8 cellular contexts compared by ENCODE assay signal in the genomic region with DNA sequence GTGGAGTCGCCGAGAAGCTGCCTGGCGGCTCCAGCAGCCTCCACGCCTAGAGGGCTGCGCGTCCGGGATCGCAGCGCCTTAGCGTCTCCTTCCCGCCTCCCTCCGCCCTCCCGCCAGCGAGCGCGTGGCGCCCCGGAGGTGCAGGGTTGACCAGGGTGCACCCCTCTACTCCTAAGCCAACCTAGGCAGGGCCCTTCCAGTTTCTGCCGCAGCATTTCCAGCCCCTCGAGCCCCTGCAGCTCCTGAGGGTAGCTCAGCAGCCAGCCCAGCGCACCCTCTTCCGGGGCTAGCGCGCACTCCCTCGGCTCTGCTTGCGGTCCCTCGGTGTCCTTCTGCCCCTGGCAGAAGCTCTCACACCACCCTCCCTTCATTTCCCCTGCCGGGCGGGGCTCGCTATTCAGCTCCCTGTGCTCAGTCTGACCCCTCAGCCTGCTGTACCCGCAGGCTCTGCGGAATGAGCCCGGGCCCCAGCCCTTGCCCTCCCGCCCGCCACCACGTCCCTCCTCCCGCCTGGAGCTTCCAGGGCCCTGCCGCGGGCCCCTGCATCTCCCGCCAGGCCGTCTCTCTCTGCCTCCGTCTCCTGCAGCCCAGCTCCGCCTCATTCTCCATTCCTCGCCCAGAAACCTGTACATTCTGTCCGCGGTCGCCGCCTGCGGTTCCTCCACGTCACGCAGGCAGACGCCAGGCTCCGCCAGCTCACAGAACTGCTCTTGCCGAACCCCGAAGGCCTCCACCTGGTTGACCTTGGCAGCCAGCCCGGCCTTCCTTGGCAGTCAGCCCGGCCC.
DNase-seq lines count a peak whose midpoint lies in the region; ATAC-seq, FAIRE-seq and TF ChIP-seq lines count a peak whose summit lies in the region.

No MANE protein-coding gene starts in this region.

- H3K27ac ChIP-seq in C4-2B, result peak overlapping the region; percentile 87
- peak overlapping the region; percentile 88 for H3K27ac ChIP-seq in RWPE1
- no peak overlapping the region for H3K27ac ChIP-seq in K562 (ENCODE audit: extremely low read depth, low read depth, low read length)
- H3K27ac ChIP-seq in uterus, result peak overlapping the region; percentile 67

- peak; percentile 50 for TF ChIP-seq CTCF in C4-2B (conservative IDR thresholded peaks at IDR 0.05)
- TF ChIP-seq CTCF in RWPE1 (conservative IDR thresholded peaks at IDR 0.05; ENCODE audit: low read depth), result 0 out of 2 replicates have a peak, but pooled peaks have one; percentile 17
- no peak for TF ChIP-seq CTCF in K562 (IDR thresholded peaks at IDR 0.05 in 2 of 3, conservative IDR thresholded peaks at IDR 0.05 in 1 of 3; ENCODE audit: insufficient read depth in 2 of 3, low read depth in 1 of 3, low read length in 3 of 3)
- TF ChIP-seq CTCF in uterus (IDR thresholded peaks at IDR 0.05), result peak in 3 of 4 experiments; percentile 8 to 37 (median 28)

- no TSS peak for BruUV-seq in K562 (replicated peaks; lab: Mats Ljungman, UMichigan)

- DNase-seq in HTR-8/SVneo (ENCODE audit: insufficient read length, low spot score) (peak; percentile 41), RWPE1 (ENCODE audit: low spot score) (peak; percentile 95), K562 (ENCODE audit: extremely low read depth in 1 of 4, low spot score in 3 of 4) (peak; percentile 31 to 47 (median 40)), hepatic stellate cell (ENCODE audit: low spot score) (peak; percentile 63), pons (ENCODE audit: low spot score) (peak; percentile 26), uterus (peak; percentile 69 to 80)

- ATAC-seq in K562 (peak; percentile 87), HG02852 (IDR thresholded peaks at IDR 0.05; ENCODE audit: unreplicated experiment) (no peak)

- no peaks in the 10 kb centered on the region for H3K9me1 ChIP-seq in K562 (ENCODE audit: control insufficient read depth, insufficient read depth, low read length)

- H3K9me3 ChIP-seq in K562 (replicated peaks; ENCODE audit: control insufficient read depth, insufficient read depth, low read depth, low read length), result no peaks in the 10 kb centered on the region
- no peaks in the 10 kb centered on the region for H3K9me3 ChIP-seq in uterus

- H3K4me2 ChIP-seq in K562 (ENCODE audit: insufficient read depth, low read length), result peak overlapping the region; percentile 37; the same call in 1 of the 2 replicates

- peak; percentile 54 for FAIRE-seq in HTR-8/SVneo (lab: Jason Lieb, UNC)
- FAIRE-seq in K562 (lab: Jason Lieb, UNC), result no peak

- no peak for TF ChIP-seq EP300 in K562 (IDR thresholded peaks at IDR 0.05; ENCODE audit: low read length)

- H4K20me1 ChIP-seq in K562 (replicated peaks; ENCODE audit: control insufficient read depth, insufficient read depth, low read length), result no peaks in the 10 kb centered on the region

- intact Hi-C loops in K562 (cut with micrococcal nuclease) (no loop called here), uterus (cut with DNase I; ENCODE audit: low total_unique reads) (no loop called here)

- in situ Hi-C loops in K562 (cut with MboI), result no loop called here

- H3K27me3 ChIP-seq in K562 (ENCODE audit: control insufficient read depth in 2 of 2, insufficient read depth in 2 of 2, low read length in 2 of 2) (peaks cover 5 to 37% of the 10 kb centered on the region in 2 experiments; a peak in 4 of 5 replicates), uterus (no peaks in the 10 kb centered on the region)

- POLR2A ChIA-PET in RWPE1 (lab: Yijun Ruan, JAX; ENCODE audit: low non-redundant PET), result interaction anchor here (0.6 to 1.6 kb wide), 4 partner anchors 27 to 498 kb away, joined by 3 to 8 read pairs (median 4); partner anchors contain the start of gene CDK20
- POLR2A ChIA-PET in K562 (lab: Yijun Ruan, JAX), result interaction anchor here (0.7 kb wide), 1 partner anchor 12 kb away, joined by 3 read pairs; no protein-coding TSS in a partner anchor

- peak overlapping the region in 1 of 2 experiments; percentile 28; a peak in 2 of 4 replicates for H3K9ac ChIP-seq in K562 (ENCODE audit: insufficient read depth in 1 of 2, low read depth in 2 of 2, low read length in 2 of 2)

- CTCF ChIA-PET in RWPE1 (lab: Yijun Ruan, JAX), result interaction anchor here (0.5 to 1.9 kb wide), 13 partner anchors 10 to 1755 kb away, joined by 3 to 7 read pairs (median 3); partner anchors contain the start of gene SPIN1
- CTCF ChIA-PET in K562 (lab: Yijun Ruan, JAX; ENCODE audit: low intra/inter-chr PET ratio), result no interaction called here

- TF ChIP-seq POLR2A in K562 (conservative IDR thresholded peaks at IDR 0.05), result no peak
- TF ChIP-seq POLR2A in uterus (IDR thresholded peaks at IDR 0.05), result peak in 1 of 2 donors; percentile 26

- H3K36me3 ChIP-seq in K562 (ENCODE audit: control insufficient read depth, insufficient read depth, low read length) (no peaks in the 10 kb centered on the region), uterus (no peaks in the 10 kb centered on the region)

- 2% methylated on average over 36 of the region's 57 CpGs for WGBS in K562 (ENCODE audit: insufficient coverage, low coverage, missing lambda C conversion rate)

- no peaks in the 10 kb centered on the region for H3K79me2 ChIP-seq in K562 (ENCODE audit: control insufficient read depth, insufficient read depth, low read length)

- H3K4me1 ChIP-seq in K562 (replicated peaks in 1 of 2; ENCODE audit: control insufficient read depth in 2 of 2, insufficient read depth in 2 of 2, low read length in 2 of 2) (peaks cover 0 to 13% of the 10 kb centered on the region in 2 experiments; a peak in 2 of 5 replicates), uterus (no peaks in the 10 kb centered on the region)

- H3K4me3 ChIP-seq in K562 (no peak overlapping the region), uterus (peak overlapping the region; percentile 48 to 53)

- TF ChIP-seq RAD21 in K562 (CRISPR knock-in tag; conservative IDR thresholded peaks at IDR 0.05 in 1 of 2, IDR thresholded peaks at IDR 0.05 in 1 of 2), result peak in 1 of 2 experiments; percentile 32; a peak in 2 of 4 replicates

- H2AFZ ChIP-seq in K562 (ENCODE audit: low read depth, low read length), result 0 out of 2 replicates have a peak overlapping the region, but pooled peaks have one; percentile 55

TF ChIP-seq in K562, 482 proteins besides CTCF, POLR2A, EP300 and RAD21 (continues in another document):
- TF ChIP-seq CREM (IDR thresholded peaks at IDR 0.05; ENCODE audit: low read depth) (0 out of 2 replicates have a peak, but pooled peaks have one; percentile 34), CXXC5 (CRISPR knock-in tag; IDR thresholded peaks at IDR 0.05) (peak; percentile 13; the same call in 1 of the 2 replicates), E2F6 (IDR thresholded peaks at IDR 0.05; ENCODE audit: borderline replicate concordance in 1 of 2, extremely low read depth in 1 of 2, insufficient read depth in 1 of 2, insufficient read length in 1 of 2, low read depth in 1 of 2, low read length in 1 of 2, poor library complexity in 1 of 2, severe bottlenecking in 1 of 2) (peak in 1 of 2 experiments; percentile 78), NR2C2 (CRISPR knock-in tag; IDR thresholded peaks at IDR 0.05) (no peak), NR2C2 (tag; IDR thresholded peaks at IDR 0.05) (0 out of 2 replicates have a peak, but pooled peaks have one; percentile 16), E4F1 (CRISPR knock-in tag; IDR thresholded peaks at IDR 0.05; ENCODE audit: borderline replicate concordance) (no peak), TAF7 (tag; IDR thresholded peaks at IDR 0.05) (no peak), HMGN3 (IDR thresholded peaks at IDR 0.05; ENCODE audit: borderline replicate concordance, extremely low read depth, insufficient read length, low read depth, low read length) (peak; percentile 33)

Comparison
In these comparisons a context has a peak if more than half of its experiments do, and no peak if none do; other contexts are left out.
1. CTCF ChIP-seq: peak in C4-2B (single experiment), RWPE1 (single experiment) and uterus (3 of 4); none in K562 (0 of 3).
2. DNase-seq: peak in every context shown above with its lines; median percentile 95 in RWPE1; 74 in uterus; 63 in hepatic stellate cell; 41 in HTR-8/SVneo; 40 in K562; 26 in pons.